ENCODE assay signal across 17 cellular contexts in the genomic region with DNA sequence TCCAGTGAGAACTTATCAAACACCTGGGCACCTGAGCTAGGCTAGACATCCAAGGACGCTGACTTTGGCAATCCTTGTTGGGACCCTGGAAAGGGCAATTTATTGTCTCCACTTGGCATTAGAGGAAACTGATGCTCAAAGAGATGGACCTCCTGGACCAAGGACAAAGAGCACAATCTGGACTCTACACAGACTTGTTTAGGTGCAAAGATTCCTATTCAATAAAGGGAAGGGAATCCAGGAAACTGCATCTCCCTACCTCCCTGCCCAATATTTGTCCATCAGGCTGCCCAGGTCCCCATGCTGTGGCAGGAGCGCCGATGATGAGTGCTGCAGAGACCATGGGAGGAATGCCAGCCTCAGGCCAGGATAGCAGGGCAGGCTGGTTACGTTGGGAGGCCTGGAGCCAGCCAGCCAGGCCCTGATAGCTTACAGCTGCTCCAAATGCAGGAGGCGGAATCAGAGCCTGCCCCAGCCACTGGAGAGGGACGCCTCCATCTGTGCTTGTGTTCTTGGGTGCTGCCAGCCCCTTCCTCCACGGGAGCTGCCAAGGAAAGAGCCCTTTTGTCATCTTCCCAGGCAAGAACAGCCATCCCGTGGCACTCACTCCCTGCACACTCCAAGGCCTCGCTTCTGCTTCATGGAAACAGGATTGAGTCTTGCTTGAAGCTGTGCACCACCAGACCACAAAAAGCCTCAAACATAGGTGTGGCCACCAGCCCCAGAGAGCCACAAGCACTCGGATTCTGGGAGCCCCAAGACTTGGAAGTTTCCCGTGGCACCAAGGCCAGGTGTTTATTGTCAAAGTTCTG. TPM values are rescaled to one million over a fixed set of nuclear protein-coding genes. Genes with fewer than 3 reads are reported as not detected.
DNase-seq lines count a peak whose midpoint lies in the region; ATAC-seq and TF ChIP-seq lines count a peak whose summit lies in the region.
"Had no signal": no experiment of that assay in that cellular context is flagged by ENCODE, and none has a peak within 500 bp of the region (broad histone marks: within the 10 kb centered on the region; RNA-seq: fewer than 3 reads in every experiment).

No MANE protein-coding gene starts in this region.

- TF ChIP-seq CTCF in nephron (IDR thresholded peaks at IDR 0.05; ENCODE audit: unreplicated experiment in 3 of 3) = no peak
- TF ChIP-seq CTCF in uterus (IDR thresholded peaks at IDR 0.05) = no peak

- no peak overlapping the region for H3K4me3 ChIP-seq in uterus
- H3K4me3 ChIP-seq: skin epidermis, testis had no signal

- no peak for ATAC-seq in activated naive CD8-positive, alpha-beta T cell treated with anti-CD3 and anti-CD28 coated beads, Interleukin-2, amount 10 ng/mL, durations not matched to agents 7 days and 5 days (ENCODE audit: low read depth)
- ATAC-seq in activated naive CD8-positive, alpha-beta T cell treated with anti-CD3 and anti-CD28 coated beads, Interleukin-2, amount 50 U/mL, for 24 hours = no peak
- ATAC-seq: activated CD4-positive, CD25-positive, alpha-beta regulatory T cell treated with anti-CD3 and anti-CD28 coated beads, Interleukin-2, amount 50 U/mL, for 24 hours; activated T-cell treated with anti-CD3 and anti-CD28 coated beads, Interleukin-2, amount 50 U/mL, for 72 hours; natural killer cell had no signal

- TF ChIP-seq POLR2A in uterus (IDR thresholded peaks at IDR 0.05) = no peak

- no peak overlapping the region for H3K27ac Mint-ChIP-seq in activated naive CD8-positive, alpha-beta T cell treated with anti-CD3 and anti-CD28 coated beads, Interleukin-2, amount 10 ng/mL, durations not matched to agents 7 days and 5 days
- H3K27ac Mint-ChIP-seq in activated naive CD8-positive, alpha-beta T cell treated with anti-CD3 and anti-CD28 coated beads, Interleukin-2, amount 50 U/mL, for 24 hours = no peak overlapping the region
- peak overlapping the region in 2 of 3 experiments; percentile 27 to 67 for H3K27ac Mint-ChIP-seq in nephron
- H3K27ac Mint-ChIP-seq: activated T-cell treated with anti-CD3 and anti-CD28 coated beads, Interleukin-2, amount 50 U/mL, for 72 hours had no signal

- H3K4me3 Mint-ChIP-seq in activated naive CD8-positive, alpha-beta T cell treated with anti-CD3 and anti-CD28 coated beads, Interleukin-2, amount 10 ng/mL, durations not matched to agents 7 days and 5 days = no peak overlapping the region
- no peak overlapping the region for H3K4me3 Mint-ChIP-seq in activated naive CD8-positive, alpha-beta T cell treated with anti-CD3 and anti-CD28 coated beads, Interleukin-2, amount 50 U/mL, for 24 hours
- H3K4me3 Mint-ChIP-seq in nephron = no peak overlapping the region
- H3K4me3 Mint-ChIP-seq: activated T-cell treated with anti-CD3 and anti-CD28 coated beads, Interleukin-2, amount 50 U/mL, for 72 hours; natural killer cell had no signal

- H3K27ac ChIP-seq in uterus = no peak overlapping the region
- H3K27ac ChIP-seq: foreskin keratinocyte, testis had no signal

- H3K4me1 Mint-ChIP-seq in activated naive CD8-positive, alpha-beta T cell treated with anti-CD3 and anti-CD28 coated beads, Interleukin-2, amount 10 ng/mL, durations not matched to agents 7 days and 5 days = peaks cover 5% of the 10 kb centered on the region
- peaks cover 12% of the 10 kb centered on the region for H3K4me1 Mint-ChIP-seq in activated naive CD8-positive, alpha-beta T cell treated with anti-CD3 and anti-CD28 coated beads, Interleukin-2, amount 50 U/mL, for 24 hours
- peaks cover 32% of the 10 kb centered on the region for H3K4me1 Mint-ChIP-seq in nephron

- no peaks in the 10 kb centered on the region for H3K36me3 Mint-ChIP-seq in activated naive CD8-positive, alpha-beta T cell treated with anti-CD3 and anti-CD28 coated beads, Interleukin-2, amount 10 ng/mL, durations not matched to agents 7 days and 5 days
- no peaks in the 10 kb centered on the region for H3K36me3 Mint-ChIP-seq in activated naive CD8-positive, alpha-beta T cell treated with anti-CD3 and anti-CD28 coated beads, Interleukin-2, amount 50 U/mL, for 24 hours (ENCODE audit: low read depth)
- H3K36me3 Mint-ChIP-seq in nephron (ENCODE audit: low read depth) = no peaks in the 10 kb centered on the region
- H3K36me3 Mint-ChIP-seq: natural killer cell had no signal

- peaks cover 9% of the 10 kb centered on the region for H3K27me3 Mint-ChIP-seq in activated naive CD8-positive, alpha-beta T cell treated with anti-CD3 and anti-CD28 coated beads, Interleukin-2, amount 10 ng/mL, durations not matched to agents 7 days and 5 days
- H3K27me3 Mint-ChIP-seq in activated naive CD8-positive, alpha-beta T cell treated with anti-CD3 and anti-CD28 coated beads, Interleukin-2, amount 50 U/mL, for 24 hours = no peaks in the 10 kb centered on the region
- H3K27me3 Mint-ChIP-seq in nephron (ENCODE audit: low read depth) = peaks cover 6% of the 10 kb centered on the region

- intact Hi-C loops in cardiac septum (cut with DNase I) (no loop called here), uterus (cut with DNase I; ENCODE audit: low total_unique reads) (no loop called here)

- no peaks in the 10 kb centered on the region for H3K9me3 ChIP-seq in uterus
- H3K9me3 ChIP-seq: testis had no signal

- no peaks in the 10 kb centered on the region for H3K9me3 Mint-ChIP-seq in activated naive CD8-positive, alpha-beta T cell treated with anti-CD3 and anti-CD28 coated beads, Interleukin-2, amount 10 ng/mL, durations not matched to agents 7 days and 5 days
- H3K9me3 Mint-ChIP-seq in activated naive CD8-positive, alpha-beta T cell treated with anti-CD3 and anti-CD28 coated beads, Interleukin-2, amount 50 U/mL, for 24 hours = no peaks in the 10 kb centered on the region
- no peaks in the 10 kb centered on the region for H3K9me3 Mint-ChIP-seq in nephron
- H3K9me3 Mint-ChIP-seq: activated T-cell treated with anti-CD3 and anti-CD28 coated beads, Interleukin-2, amount 50 U/mL, for 72 hours; natural killer cell had no signal

- peaks cover 0 to 16% of the 10 kb centered on the region in 2 donors for H3K4me1 ChIP-seq in uterus

- H3K36me3 ChIP-seq in uterus = no peaks in the 10 kb centered on the region

- POLR2A ChIA-PET in activated naive CD8-positive, alpha-beta T cell treated with anti-CD3 and anti-CD28 coated beads, Interleukin-2, amount 10 ng/mL, durations not matched to agents 7 days and 5 days (lab: Charles Lee) = no interaction called here

- DNase-seq in activated naive CD8-positive, alpha-beta T cell treated with anti-CD3 and anti-CD28 coated beads, Interleukin-2, amount 10 ng/mL, durations not matched to agents 7 days and 5 days = peak; percentile 6
- DNase-seq in activated naive CD8-positive, alpha-beta T cell treated with anti-CD3 and anti-CD28 coated beads, Interleukin-2, amount 50 U/mL, for 24 hours = no peak
- DNase-seq in cardiac septum (ENCODE audit: low spot score) (peak; percentile 78), uterus (peak; percentile 17 to 20), HuH-7.5 (ENCODE audit: low spot score) (no peak), DMS114 treated with DMSO at 0.1 percent for 48 hours (lab: John Stamatoyannopoulos, UW; ENCODE audit: unreplicated experiment) (no peak)
- no peak for DNase-seq in activated CD4-positive, alpha-beta T cell treated with anti-CD3 and anti-CD28 coated beads, Interleukin-2, amount 50 U/mL, for 4 hours
- DNase-seq: activated T-cell treated with anti-CD3 and anti-CD28 coated beads, Interleukin-2, amount 50 U/mL, for 72 hours; DMS53; effector CD8-positive, alpha-beta T cell; natural killer cell; NCI-H2227 treated with DMSO at 0.1 percent for 48 hours; testis had no signal

- H3K27me3 ChIP-seq in uterus = no peaks in the 10 kb centered on the region
- H3K27me3 ChIP-seq: foreskin keratinocyte, testis had no signal

RNA-seq across cellular contexts. Expression of a gene that starts 60.0 kb away (rescaled TPM):
- 10 to 100 TPM; 13.8 to 14.8 TPM for total RNA-seq in activated naive CD8-positive, alpha-beta T cell treated with anti-CD3 and anti-CD28 coated beads, Interleukin-2, amount 10 ng/mL, durations not matched to agents 7 days and 5 days
- total RNA-seq in cardiac septum = 15.6 TPM
- 10 to 100 TPM in 3 of 4 donors, 1 to 10 TPM in 1; 7.1 to 41.8 (median 28.4) TPM for total RNA-seq in uterus

Comparison
In these comparisons a context has a peak if more than half of its experiments do, and no peak if none do; other contexts are left out.
1. DNase-seq: peak in activated naive CD8-positive, alpha-beta T cell treated with anti-CD3 and anti-CD28 coated beads, Interleukin-2, amount 10 ng/mL, durations not matched to agents 7 days and 5 days (single experiment), cardiac septum (single experiment) and uterus (2 of 2); none in activated naive CD8-positive, alpha-beta T cell treated with anti-CD3 and anti-CD28 coated beads, Interleukin-2, amount 50 U/mL, for 24 hours (single experiment), HuH-7.5 (single experiment), activated CD4-positive, alpha-beta T cell treated with anti-CD3 and anti-CD28 coated beads, Interleukin-2, amount 50 U/mL, for 4 hours (0 of 2) and DMS114 treated with DMSO at 0.1 percent for 48 hours (single experiment).
2. H3K27ac Mint-ChIP-seq: peak in nephron (2 of 3); none in activated naive CD8-positive, alpha-beta T cell treated with anti-CD3 and anti-CD28 coated beads, Interleukin-2, amount 10 ng/mL, durations not matched to agents 7 days and 5 days (single experiment) and activated naive CD8-positive, alpha-beta T cell treated with anti-CD3 and anti-CD28 coated beads, Interleukin-2, amount 50 U/mL, for 24 hours (single experiment).